1 cellular context compared by ENCODE assay signal in genomic region chr1:39609618-39610331, GRCh38.
TF ChIP-seq lines count a peak whose summit lies in the region.

No MANE protein-coding gene starts in this region.

TF ChIP-seq in H1, 55 proteins besides CTCF, POLR2A, EP300 and RAD21:
- TF ChIP-seq JUND (IDR thresholded peaks at IDR 0.05; ENCODE audit: low read length) (no peak), TBP (IDR thresholded peaks at IDR 0.05; ENCODE audit: low read depth, low read length) (peak; percentile 36; the same call in 1 of the 2 replicates), TAF7 (optimal IDR thresholded peaks at IDR 0.05; ENCODE audit: borderline replicate concordance, low read depth, low read length) (no peak), CHD1 (IDR thresholded peaks at IDR 0.05; ENCODE audit: low read depth, low read length) (no peak), CREB1 (IDR thresholded peaks at IDR 0.05) (peak; percentile 53), CBX8 (IDR thresholded peaks at IDR 0.05; ENCODE audit: borderline replicate concordance, low read depth, low read length) (no peak), SUZ12 (IDR thresholded peaks at IDR 0.05; ENCODE audit: low read length) (no peak), SAP30 (IDR thresholded peaks at IDR 0.05; ENCODE audit: insufficient read depth, insufficient replicate concordance, low read length) (no peak), SP2 (IDR thresholded peaks at IDR 0.05; ENCODE audit: low read length) (no peak), BRCA1 (IDR thresholded peaks at IDR 0.05; ENCODE audit: low read depth, low read length) (no peak), CHD7 (IDR thresholded peaks at IDR 0.05; ENCODE audit: insufficient replicate concordance, low read length) (no peak), TAF1 (IDR thresholded peaks at IDR 0.05; ENCODE audit: low read depth, low read length) (no peak; the same call in 1 of the 2 replicates), FOSL1 (IDR thresholded peaks at IDR 0.05; ENCODE audit: insufficient read depth, low read depth, low read length) (no peak), RXRA (IDR thresholded peaks at IDR 0.05; ENCODE audit: insufficient read depth, low read depth, low read length) (no peak), RFX5 (IDR thresholded peaks at IDR 0.05; ENCODE audit: borderline replicate concordance, low read depth, low read length) (no peak), BACH1 (IDR thresholded peaks at IDR 0.05; ENCODE audit: low read length) (no peak), GABPA (IDR thresholded peaks at IDR 0.05; ENCODE audit: borderline replicate concordance, insufficient read depth, low read length) (peak; percentile 59; the same call in 1 of the 2 replicates), BCL11A (IDR thresholded peaks at IDR 0.05; ENCODE audit: low read depth in 2 of 2, low read length in 2 of 2) (no peak), RBBP5 (IDR thresholded peaks at IDR 0.05; ENCODE audit: borderline replicate concordance, low read depth, low read length) (no peak), POLR2AphosphoS5 (IDR thresholded peaks at IDR 0.05; ENCODE audit: low read depth, low read length) (no peak), SP1 (IDR thresholded peaks at IDR 0.05; ENCODE audit: low read depth, low read length) (no peak), CHD2 (IDR thresholded peaks at IDR 0.05; ENCODE audit: low read length) (no peak), MAFK (IDR thresholded peaks at IDR 0.05; ENCODE audit: low read depth, low read length) (no peak), GTF2F1 (IDR thresholded peaks at IDR 0.05; ENCODE audit: borderline replicate concordance, low read depth, low read length) (no peak), EZH2 (IDR thresholded peaks at IDR 0.05; ENCODE audit: low read depth, low read length, severe bottlenecking) (peak; percentile 19), SIX5 (IDR thresholded peaks at IDR 0.05; ENCODE audit: low read depth, low read length) (no peak), ATF3 (IDR thresholded peaks at IDR 0.05; ENCODE audit: insufficient read depth, low read depth, low read length) (no peak), NANOG (IDR thresholded peaks at IDR 0.05; ENCODE audit: insufficient read depth, low read depth, low read length, poor library complexity, severe bottlenecking) (peak; percentile 2), SIN3A (conservative IDR thresholded peaks at IDR 0.05 in 1 of 2, IDR thresholded peaks at IDR 0.05 in 1 of 2; ENCODE audit: low read depth in 1 of 2, low read length in 2 of 2) (peak in 1 of 2 experiments; percentile 30; a peak in 1 of 4 replicates), YY1 (IDR thresholded peaks at IDR 0.05; ENCODE audit: low read depth, low read length) (0 out of 2 replicates have a peak, but pooled peaks have one; percentile 62), USF2 (IDR thresholded peaks at IDR 0.05; ENCODE audit: low read length) (no peak), RNF2 (IDR thresholded peaks at IDR 0.05; ENCODE audit: borderline replicate concordance, low read depth, low read length, missing control alignments, poor library complexity, severe bottlenecking) (no peak), CBX5 (IDR thresholded peaks at IDR 0.05; ENCODE audit: low read depth, low read length) (no peak), SP4 (IDR thresholded peaks at IDR 0.05; ENCODE audit: low read length) (0 out of 2 replicates have a peak, but pooled peaks have one; percentile 63), KDM5A (IDR thresholded peaks at IDR 0.05; ENCODE audit: low read length) (no peak), EGR1 (IDR thresholded peaks at IDR 0.05; ENCODE audit: borderline replicate concordance, low read depth, low read length) (0 out of 2 replicates have a peak, but pooled peaks have one; percentile 6), ZNF274 (IDR thresholded peaks at IDR 0.05; ENCODE audit: borderline replicate concordance, extremely low read depth, low read length) (no peak), TCF12 (IDR thresholded peaks at IDR 0.05; ENCODE audit: low read depth, low read length) (0 out of 2 replicates have a peak, but pooled peaks have one; percentile 67), JUN (IDR thresholded peaks at IDR 0.05; ENCODE audit: low read depth, low read length) (no peak), KDM4A (IDR thresholded peaks at IDR 0.05; ENCODE audit: low read depth, low read length, severe bottlenecking) (peak; percentile 41), TEAD4 (IDR thresholded peaks at IDR 0.05; ENCODE audit: low read depth, low read length) (no peak), CEBPB (IDR thresholded peaks at IDR 0.05; ENCODE audit: low read depth, low read length) (no peak), ASH2L (IDR thresholded peaks at IDR 0.05; ENCODE audit: low read length) (no peak), E2F6 (IDR thresholded peaks at IDR 0.05) (0 out of 2 replicates have a peak, but pooled peaks have one; percentile 13), CTBP2 (IDR thresholded peaks at IDR 0.05; ENCODE audit: borderline replicate concordance, insufficient read depth, insufficient read length, low read length) (no peak), KDM1A (IDR thresholded peaks at IDR 0.05; ENCODE audit: borderline replicate concordance, low read length) (no peak), POU5F1 (IDR thresholded peaks at IDR 0.05; ENCODE audit: low read depth, low read length) (no peak), MAX (IDR thresholded peaks at IDR 0.05) (no peak; the same call in 1 of the 2 replicates), NRF1 (IDR thresholded peaks at IDR 0.05; ENCODE audit: low read depth, low read length) (no peak), ATF2 (IDR thresholded peaks at IDR 0.05; ENCODE audit: low read length) (no peak), HDAC2 (IDR thresholded peaks at IDR 0.05; ENCODE audit: borderline replicate concordance in 1 of 2, low read depth in 2 of 2, low read length in 2 of 2) (0 out of 4 replicates have a peak, but pooled peaks have one; percentile 14 to 37), SRF (IDR thresholded peaks at IDR 0.05; ENCODE audit: low read depth, low read length) (no peak), SIRT6 (IDR thresholded peaks at IDR 0.05; ENCODE audit: low read length) (no peak), HDAC6 (IDR thresholded peaks at IDR 0.05; ENCODE audit: low read depth, low read length) (no peak), PHF8 (conservative IDR thresholded peaks at IDR 0.05; ENCODE audit: low read depth, low read length) (0 out of 2 replicates have a peak, but pooled peaks have one; percentile 38)
